In the genomic region with DNA sequence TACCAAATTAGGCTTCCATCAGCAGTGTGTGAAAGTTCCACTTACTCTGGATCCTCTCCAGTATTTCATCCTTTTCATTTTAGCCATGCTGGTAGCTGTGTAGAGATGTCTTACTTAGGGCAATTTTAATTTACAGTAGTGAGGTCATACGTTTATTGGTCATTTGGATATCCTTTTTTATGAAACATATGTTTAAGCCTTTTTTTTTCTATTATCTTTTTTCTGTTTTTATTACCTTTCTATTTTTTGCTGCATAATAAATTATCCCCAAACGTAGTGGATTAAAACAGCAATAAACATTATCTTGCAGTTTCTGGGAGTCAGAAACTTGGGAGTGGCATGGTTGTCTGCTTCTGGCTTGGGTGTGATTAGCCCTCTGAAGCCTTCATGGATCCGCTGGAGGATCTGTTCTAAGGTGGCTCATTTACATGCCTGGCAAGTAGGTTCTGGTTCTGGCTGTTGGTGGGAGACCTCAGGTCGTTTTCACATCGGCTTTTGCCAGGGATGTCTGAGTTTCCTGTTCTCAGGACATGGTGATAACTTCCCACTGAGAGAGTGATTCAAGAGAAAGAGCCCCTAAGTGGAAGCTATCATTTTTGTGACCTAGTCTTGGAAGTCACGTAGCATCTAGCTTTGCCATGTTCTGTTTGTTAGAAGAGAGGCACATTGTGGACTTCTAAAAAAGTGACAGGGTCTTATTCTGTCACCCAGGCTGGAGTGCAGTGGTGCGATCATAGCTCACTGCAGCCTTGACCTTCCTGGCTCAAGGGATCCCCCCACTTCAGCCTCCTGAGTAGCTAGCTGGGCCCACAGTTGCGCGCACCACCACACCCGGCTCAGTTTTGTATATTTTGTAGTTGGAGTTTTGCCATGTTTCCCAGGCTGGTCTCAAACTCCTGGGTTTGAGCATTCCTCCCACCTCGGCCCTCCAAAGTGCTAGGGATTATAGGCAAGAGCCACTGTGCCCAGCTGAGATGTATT, we compare ENCODE assay signal across 18 cellular contexts. TPM values are rescaled to one million over a fixed set of nuclear protein-coding genes. Genes with fewer than 3 reads are reported as not detected.
DNase-seq lines count a peak whose midpoint lies in the region; ATAC-seq and TF ChIP-seq lines count a peak whose summit lies in the region.
"Had no signal": no experiment of that assay in that cellular context is flagged by ENCODE, and none has a peak within 500 bp of the region (broad histone marks: within the 10 kb centered on the region; RNA-seq: fewer than 3 reads in every experiment).

No MANE protein-coding gene starts in this region.

- peaks cover 55 to 92% of the 10 kb centered on the region in 2 donors for H3K4me1 Mint-ChIP-seq in stimulated activated naive B cell treated with anti-CD40 and anti-IgM and Interleukin-4, amounts not matched to agents 10 μg/mL and 1 μg/mL and 100 μg/mL, for 72 hours

- H3K36me3 Mint-ChIP-seq in stimulated activated naive B cell treated with anti-CD40 and anti-IgM and Interleukin-4, amounts not matched to agents 10 μg/mL and 1 μg/mL and 100 μg/mL, for 72 hours: peaks cover 8 to 13% of the 10 kb centered on the region in 2 donors

- peak overlapping the region; percentile 21 to 32 for H3K4me3 Mint-ChIP-seq in stimulated activated naive B cell treated with anti-CD40 and anti-IgM and Interleukin-4, amounts not matched to agents 10 μg/mL and 1 μg/mL and 100 μg/mL, for 72 hours
- H3K4me3 Mint-ChIP-seq: activated T-helper 1 cell treated with anti-CD3 and anti-CD28 coated beads, Interleukin-12 subunit alpha, Interleukin-12 subunit beta, Interleukin-2, Interleukin-4 antibody, amounts not matched to agents 30 ng/mL and 10 ng/mL and 1 ng/mL, durations not matched to agents 14 hours and 24 hours and 36 hours had no signal

- H3K9me3 ChIP-seq in OCI-LY1 (ENCODE audit: low read length): no peaks in the 10 kb centered on the region
- H3K9me3 ChIP-seq: gastroesophageal sphincter, neutrophil, sigmoid colon, tibial nerve had no signal

- peaks cover 97% of the 10 kb centered on the region for H3K79me2 ChIP-seq in OCI-LY1 (ENCODE audit: insufficient read depth, low read length)

- TF ChIP-seq CTCF in OCI-LY1 (IDR thresholded peaks at IDR 0.05; ENCODE audit: low read length): no peak

- peaks cover 93% of the 10 kb centered on the region for H3K4me1 ChIP-seq in OCI-LY1 (ENCODE audit: insufficient read depth, low read length, severe bottlenecking)

- H3K27ac ChIP-seq in OCI-LY1 (ENCODE audit: low read depth, low read length, poor library complexity, severe bottlenecking): peak overlapping the region; percentile 70
- H3K27ac ChIP-seq: gastroesophageal sphincter, neutrophil, tibial nerve had no signal

- intact Hi-C loops in Right ventricle myocardium superior (cut with DNase I) (no loop called here), cardiac septum (cut with DNase I) (loop anchor here (5.0 kb wide), 1 partner anchor 37 kb away; the partner anchor contains the start of gene PPP6R3)

- DNase-seq in Right ventricle myocardium superior: no peak
- no peak for DNase-seq in cardiac septum (ENCODE audit: low spot score)
- peak; percentile 31 for DNase-seq in iPS-NIHi7 (ENCODE audit: extremely low spot score)
- no peak for DNase-seq in stimulated activated naive B cell treated with anti-CD40 and anti-IgM and Interleukin-4, amounts not matched to agents 10 μg/mL and 1 μg/mL and 100 μg/mL, for 72 hours
- DNase-seq: amniotic stem cell; NCI-H1694; NCI-H446 treated with DMSO at 0.1 percent for 48 hours; SIG-M5; sigmoid colon; stimulated activated CD4-positive, alpha-beta T cell treated with anti-CD3 and anti-CD28 coated beads, Interleukin-2, amount 100 ng/mL, for 48 hours had no signal

- H3F3A ChIP-seq in OCI-LY1 (ENCODE audit: insufficient read depth, low read length): no peaks in the 10 kb centered on the region

- H3K27ac Mint-ChIP-seq in stimulated activated naive B cell treated with anti-CD40 and anti-IgM and Interleukin-4, amounts not matched to agents 10 μg/mL and 1 μg/mL and 100 μg/mL, for 72 hours: peak overlapping the region; percentile 9
- H3K27ac Mint-ChIP-seq: activated T-helper 1 cell treated with anti-CD3 and anti-CD28 coated beads, Interleukin-12 subunit alpha, Interleukin-12 subunit beta, Interleukin-2, Interleukin-4 antibody, amounts not matched to agents 30 ng/mL and 10 ng/mL and 1 ng/mL, durations not matched to agents 14 hours and 24 hours and 36 hours had no signal

- peak; percentile 28 for ATAC-seq in Right ventricle myocardium superior (ENCODE audit: poor library complexity)
- peak in 1 of 2 donors; percentile 47 for ATAC-seq in stimulated activated naive B cell treated with anti-CD40 and anti-IgM and Interleukin-4, amounts not matched to agents 10 μg/mL and 1 μg/mL and 100 μg/mL, for 72 hours (replicated peaks)
- ATAC-seq in HG03520 (IDR thresholded peaks at IDR 0.05; ENCODE audit: unreplicated experiment): no peak
- ATAC-seq in HG03139 (IDR thresholded peaks at IDR 0.05; ENCODE audit: unreplicated experiment): no peak
- no peak for ATAC-seq in HG02763 (IDR thresholded peaks at IDR 0.05; ENCODE audit: unreplicated experiment)
- ATAC-seq: gastroesophageal sphincter had no signal

- peak overlapping the region; percentile 63 for H3K4me2 ChIP-seq in OCI-LY1 (ENCODE audit: low read length)

- peaks cover 12% of the 10 kb centered on the region; the same call in 1 of the 2 replicates for H4K20me1 ChIP-seq in OCI-LY1 (ENCODE audit: insufficient read depth, low read length)

- H3K9me3 Mint-ChIP-seq in stimulated activated naive B cell treated with anti-CD40 and anti-IgM and Interleukin-4, amounts not matched to agents 10 μg/mL and 1 μg/mL and 100 μg/mL, for 72 hours: no peaks in the 10 kb centered on the region
- H3K9me3 Mint-ChIP-seq: activated T-helper 1 cell treated with anti-CD3 and anti-CD28 coated beads, Interleukin-12 subunit alpha, Interleukin-12 subunit beta, Interleukin-2, Interleukin-4 antibody, amounts not matched to agents 30 ng/mL and 10 ng/mL and 1 ng/mL, durations not matched to agents 14 hours and 24 hours and 36 hours had no signal

- no peak overlapping the region for H2AFZ ChIP-seq in OCI-LY1 (ENCODE audit: low read length)

- peak overlapping the region; percentile 20 for H3K4me3 ChIP-seq in OCI-LY1 (ENCODE audit: low read depth, low read length, poor library complexity, severe bottlenecking)
- H3K4me3 ChIP-seq: gastroesophageal sphincter, sigmoid colon, tibial nerve had no signal

- no peaks in the 10 kb centered on the region for H3K36me3 ChIP-seq in OCI-LY1 (ENCODE audit: insufficient read depth, low read length)
- H3K36me3 ChIP-seq: gastroesophageal sphincter, neutrophil, sigmoid colon, tibial nerve had no signal

- no peaks in the 10 kb centered on the region for H3K27me3 ChIP-seq in OCI-LY1 (ENCODE audit: insufficient read depth, low read length)
- H3K27me3 ChIP-seq: gastroesophageal sphincter, neutrophil, sigmoid colon, tibial nerve had no signal

- H3K9me2 ChIP-seq in OCI-LY1 (ENCODE audit: low read depth, low read length): no peaks in the 10 kb centered on the region

- H3K27me3 Mint-ChIP-seq in stimulated activated naive B cell treated with anti-CD40 and anti-IgM and Interleukin-4, amounts not matched to agents 10 μg/mL and 1 μg/mL and 100 μg/mL, for 72 hours: no peaks in the 10 kb centered on the region

- H3K9ac ChIP-seq in OCI-LY1 (ENCODE audit: low read length): peak overlapping the region; percentile 12; the same call in 1 of the 2 replicates

RNA-seq across cellular contexts. Expression of gene PPP6R3, which starts 38.6 kb away (rescaled TPM):
- total RNA-seq in Right ventricle myocardium superior (73.9 TPM), cardiac septum (92.4 TPM)
